12 cellular contexts compared by ENCODE assay signal in genomic region chr15:84656972-84657371, GRCh38. TPM values are rescaled to one million over a fixed set of nuclear protein-coding genes. Genes with fewer than 3 reads are reported as not detected.
DNase-seq lines count a peak whose midpoint lies in the region; ATAC-seq and TF ChIP-seq lines count a peak whose summit lies in the region.
"Had no signal": no experiment of that assay in that cellular context is flagged by ENCODE, and none has a peak within 500 bp of the region (broad histone marks: within the 10 kb centered on the region; RNA-seq: fewer than 3 reads in every experiment).

No MANE protein-coding gene starts in this region.

- no peak overlapping the region for H3K27ac ChIP-seq in CD8-positive, alpha-beta T cell (ENCODE audit: low read depth, low read length)
- H3K27ac ChIP-seq in IMR-90 (ENCODE audit: insufficient read depth, low read length) (no peak overlapping the region), mammary epithelial cell (ENCODE audit: insufficient read depth, low read depth, low read length) (no peak overlapping the region), neural progenitor cell (no peak overlapping the region)
- H3K27ac ChIP-seq: colonic mucosa had no signal

- no peak for TF ChIP-seq RAD21 in IMR-90 (IDR thresholded peaks at IDR 0.05; ENCODE audit: low read length)

- peaks cover 9% of the 10 kb centered on the region for H3K36me3 Mint-ChIP-seq in CD8-positive, alpha-beta T cell
- H3K36me3 Mint-ChIP-seq in neural progenitor cell: peaks cover 5% of the 10 kb centered on the region

- peak overlapping the region; percentile 27 for H3K27ac Mint-ChIP-seq in CD8-positive, alpha-beta T cell
- H3K27ac Mint-ChIP-seq in neural progenitor cell: no peak overlapping the region

- H3K56ac ChIP-seq in IMR-90 (ENCODE audit: extremely low read depth, insufficient read depth, low read length): no peak overlapping the region

- peaks cover 14 to 38% of the 10 kb centered on the region in 2 experiments for H3K79me1 ChIP-seq in IMR-90 (ENCODE audit: low read depth in 1 of 2, low read length in 2 of 2)

- peaks cover 13% of the 10 kb centered on the region for H3K9me1 ChIP-seq in IMR-90 (ENCODE audit: insufficient read depth, low read length)

- no peak overlapping the region for H2BK5ac ChIP-seq in IMR-90 (ENCODE audit: low read depth, low read length, poor library complexity, severe bottlenecking)

- H3K27me3 ChIP-seq in CD8-positive, alpha-beta T cell (ENCODE audit: insufficient read depth, low read length): no peaks in the 10 kb centered on the region
- H3K27me3 ChIP-seq in IMR-90 (ENCODE audit: control insufficient read depth, insufficient read depth, low read length) (no peaks in the 10 kb centered on the region), mammary epithelial cell (ENCODE audit: insufficient read depth, low read length) (no peaks in the 10 kb centered on the region), neural progenitor cell (peaks cover 20% of the 10 kb centered on the region)
- H3K27me3 ChIP-seq: colonic mucosa, ovary had no signal

- no peaks in the 10 kb centered on the region for H3K9me3 Mint-ChIP-seq in CD8-positive, alpha-beta T cell
- no peaks in the 10 kb centered on the region for H3K9me3 Mint-ChIP-seq in neural progenitor cell

- no peak overlapping the region for H2BK15ac ChIP-seq in IMR-90 (ENCODE audit: low read depth, low read length)

- peaks cover 36% of the 10 kb centered on the region for H3K4me1 ChIP-seq in CD8-positive, alpha-beta T cell (ENCODE audit: insufficient read depth, low read length)
- H3K4me1 ChIP-seq in IMR-90 (ENCODE audit: control insufficient read depth, insufficient read depth, low read length): peaks cover 9% of the 10 kb centered on the region
- H3K4me1 ChIP-seq in mammary epithelial cell (ENCODE audit: insufficient read depth, low read length): peaks cover 23% of the 10 kb centered on the region
- H3K4me1 ChIP-seq in neural progenitor cell: peaks cover 16% of the 10 kb centered on the region

- no TSS peak for BruUV-seq in IMR-90 (replicated peaks; lab: Mats Ljungman, UMichigan)
- BruUV-seq in mammary epithelial cell (replicated peaks; lab: Mats Ljungman, UMichigan): no TSS peak

- H3K9ac ChIP-seq in IMR-90 (ENCODE audit: low read depth, low read length): no peak overlapping the region
- H3K9ac ChIP-seq in mammary epithelial cell (ENCODE audit: insufficient read depth, low read length): no peak overlapping the region
- no peak overlapping the region for H3K9ac ChIP-seq in neural progenitor cell

- no peak overlapping the region for H2BK120ac ChIP-seq in IMR-90 (ENCODE audit: low read depth, low read length)

- dilution Hi-C loops in IMR-90 (cut with HindIII; ENCODE audit: low sequenced_read_pairs, unreplicated experiment) (no loop called here), mammary epithelial cell (cut with HindIII; ENCODE audit: low sequenced_read_pairs) (no loop called here)

- POLR2A ChIA-PET in CD8-positive, alpha-beta T cell (lab: Charles Lee): interaction anchor here (2.2 kb wide), 1 partner anchor 59 kb away, joined by 10 read pairs; the partner anchor contains the start of gene SEC11A
- POLR2A ChIA-PET in IMR-90 (lab: Charles Lee; ENCODE audit: unreplicated experiment): no interaction called here

- H2BK20ac ChIP-seq in IMR-90 (ENCODE audit: low read depth, low read length): no peak overlapping the region

- H3K4ac ChIP-seq in IMR-90 (ENCODE audit: low read depth, low read length): no peak overlapping the region

- no peak overlapping the region for H3K14ac ChIP-seq in IMR-90 (replicated peaks; ENCODE audit: low read depth, low read length)

- H3K4me3 Mint-ChIP-seq in CD8-positive, alpha-beta T cell: peak overlapping the region; percentile 77
- H3K4me3 Mint-ChIP-seq in neural progenitor cell: peak overlapping the region; percentile 81

- TF ChIP-seq CTCF in CD8-positive, alpha-beta T cell (IDR thresholded peaks at IDR 0.05): no peak
- TF ChIP-seq CTCF in IMR-90 (conservative IDR thresholded peaks at IDR 0.05; ENCODE audit: low read depth, low read length) (no peak), mammary epithelial cell (conservative IDR thresholded peaks at IDR 0.05 in 1 of 2, IDR thresholded peaks at IDR 0.05 in 1 of 2; ENCODE audit: extremely low read depth in 1 of 2, insufficient read depth in 1 of 2, low read depth in 1 of 2, low read length in 2 of 2) (no peak), neural progenitor cell (IDR thresholded peaks at IDR 0.05) (no peak)

- no peak overlapping the region for H3K18ac ChIP-seq in IMR-90 (ENCODE audit: low read depth, low read length)

- H3K23ac ChIP-seq in IMR-90 (ENCODE audit: low read depth, low read length): peak overlapping the region; percentile 31; the same call in 1 of the 2 replicates

- peak overlapping the region; percentile 82 for H2AK9ac ChIP-seq in IMR-90 (replicated peaks; ENCODE audit: low read depth, low read length, poor library complexity)

- peaks cover 20% of the 10 kb centered on the region for H3K79me2 ChIP-seq in mammary epithelial cell (ENCODE audit: insufficient read depth, low read length)
- H3K79me2 ChIP-seq in neural progenitor cell (ENCODE audit: low read depth): peaks cover 20% of the 10 kb centered on the region

- H4K91ac ChIP-seq in IMR-90 (ENCODE audit: insufficient read depth, low read depth, low read length): no peak overlapping the region; the same call in 1 of the 2 replicates

- H3K4me2 ChIP-seq in IMR-90 (ENCODE audit: low read depth, low read length): no peak overlapping the region
- H3K4me2 ChIP-seq in mammary epithelial cell (ENCODE audit: insufficient read depth, low read depth, low read length): peak overlapping the region; percentile 92
- no peak overlapping the region for H3K4me2 ChIP-seq in neural progenitor cell

- H3K27me3 Mint-ChIP-seq in CD8-positive, alpha-beta T cell (ENCODE audit: low read depth): no peaks in the 10 kb centered on the region
- H3K27me3 Mint-ChIP-seq in neural progenitor cell (ENCODE audit: insufficient read depth, low read depth): peaks cover 2% of the 10 kb centered on the region

- no peak overlapping the region for H2AK5ac ChIP-seq in IMR-90 (ENCODE audit: low read depth, low read length)

- H4K5ac ChIP-seq in IMR-90 (ENCODE audit: low read depth, low read length): no peak overlapping the region

- DNase-seq in CD8-positive, alpha-beta T cell: no peak
- no peak for DNase-seq in IMR-90
- no peak for DNase-seq in mammary epithelial cell
- no peak for DNase-seq in neural progenitor cell (ENCODE audit: low spot score)
- DNase-seq in NCI-H1694 treated with DMSO at 0.1 percent for 48 hours (lab: John Stamatoyannopoulos, UW): no peak
- no peak for DNase-seq in NCI-H1436 (lab: John Stamatoyannopoulos, UW)
- DNase-seq: activated gamma-delta T cell, colonic mucosa, DMS153, kidney glomerular epithelial cell, ovary had no signal

- CTCF ChIA-PET in CD8-positive, alpha-beta T cell (lab: Charles Lee): interaction anchor here (1.0 to 4.3 kb wide), 8 partner anchors 9 to 164 kb away, joined by 4 to 26 read pairs (median 5); partner anchors contain the start of genes SEC11A, ZNF592 and ZSCAN2
- CTCF ChIA-PET in IMR-90 (lab: Yijun Ruan, JAX) (no interaction called here), mammary epithelial cell (lab: Charles Lee; ENCODE audit: low non-redundant PET) (no interaction called here)

- intact Hi-C loops in CD8-positive, alpha-beta T cell (cut with DNase I, micrococcal nuclease): no loop called here
- intact Hi-C loops in IMR-90 (cut with micrococcal nuclease): loop anchor here (5.0 kb wide), 2 partner anchors 70 to 385 kb away; no protein-coding TSS in a partner anchor
- intact Hi-C loops in mammary epithelial cell (cut with micrococcal nuclease): no loop called here

- H4K20me1 ChIP-seq in IMR-90 (ENCODE audit: insufficient read depth, low read length) (no peaks in the 10 kb centered on the region), mammary epithelial cell (ENCODE audit: insufficient read depth, low read length) (no peaks in the 10 kb centered on the region), neural progenitor cell (ENCODE audit: low read depth) (peaks cover 7% of the 10 kb centered on the region)

- H3K4me1 Mint-ChIP-seq in CD8-positive, alpha-beta T cell (ENCODE audit: low read depth): peaks cover 39% of the 10 kb centered on the region
- H3K4me1 Mint-ChIP-seq in neural progenitor cell: peaks cover 38% of the 10 kb centered on the region

- no peak for TF ChIP-seq POLR2A in IMR-90 (IDR thresholded peaks at IDR 0.05; ENCODE audit: low read depth, low read length)

- H3K4me3 ChIP-seq in CD8-positive, alpha-beta T cell (ENCODE audit: low read depth, low read length): no peak overlapping the region
- H3K4me3 ChIP-seq in IMR-90 (ENCODE audit: insufficient read depth, low read depth, low read length): no peak overlapping the region
- H3K4me3 ChIP-seq in mammary epithelial cell (replicated peaks in 1 of 3; ENCODE audit: insufficient read depth in 1 of 3, low read depth in 2 of 3, low read length in 3 of 3): no peak overlapping the region
- no peak overlapping the region for H3K4me3 ChIP-seq in neural progenitor cell

- no CpG with 5 or more reads among the region's 7 CpGs for WGBS in IMR-90 (ENCODE audit: extremely low coverage in 2 of 2, insufficient read length in 1 of 2), 2 experiments
- WGBS in mammary epithelial cell (ENCODE audit: low coverage, missing lambda C conversion rate): 96% methylated on average over 7 of the region's 7 CpGs

- no peak overlapping the region for H4K8ac ChIP-seq in IMR-90 (ENCODE audit: low read depth in 2 of 2, low read length in 2 of 2)

- no peak for ATAC-seq in CD8-positive, alpha-beta T cell
- ATAC-seq in IMR-90 (ENCODE audit: low read depth): no peak
- ATAC-seq in HG02938 (IDR thresholded peaks at IDR 0.05; ENCODE audit: unreplicated experiment): no peak

- H3K36me3 ChIP-seq in CD8-positive, alpha-beta T cell (ENCODE audit: insufficient read depth, low read length): no peaks in the 10 kb centered on the region
- H3K36me3 ChIP-seq in IMR-90 (ENCODE audit: control insufficient read depth, insufficient read depth, low read length): no peaks in the 10 kb centered on the region
- H3K36me3 ChIP-seq in mammary epithelial cell (ENCODE audit: insufficient read depth, low read length): no peaks in the 10 kb centered on the region
- H3K36me3 ChIP-seq in neural progenitor cell: no peaks in the 10 kb centered on the region
- H3K36me3 ChIP-seq: colonic mucosa, ovary had no signal

- H3F3A ChIP-seq in neural progenitor cell (ENCODE audit: low read depth): peaks cover 51% of the 10 kb centered on the region

- no peaks in the 10 kb centered on the region for H3K9me3 ChIP-seq in CD8-positive, alpha-beta T cell (ENCODE audit: low read length)
- no peaks in the 10 kb centered on the region for H3K9me3 ChIP-seq in IMR-90 (ENCODE audit: control insufficient read depth, insufficient read depth, low read length)
- no peaks in the 10 kb centered on the region for H3K9me3 ChIP-seq in mammary epithelial cell (replicated peaks; ENCODE audit: insufficient read depth, low read length)
- H3K9me3 ChIP-seq in neural progenitor cell (ENCODE audit: low read depth): no peaks in the 10 kb centered on the region
- H3K9me3 ChIP-seq: colonic mucosa, ovary had no signal

- H2AFZ ChIP-seq in IMR-90 (replicated peaks; ENCODE audit: low read length, poor library complexity) (no peak overlapping the region), mammary epithelial cell (ENCODE audit: low read depth, low read length) (no peak overlapping the region), neural progenitor cell (replicated peaks) (no peak overlapping the region)

- in situ Hi-C loops in IMR-90 (cut with MboI; ENCODE audit: low sequenced_read_pairs) (no loop called here), mammary epithelial cell (cut with MboI; ENCODE audit: low sequenced_read_pairs in 2 of 2) (loop anchor here in 1 of 2 donors (10.0 kb wide), 2 partner anchors 88 to 268 kb away; partner anchors contain the start of gene ZNF592)

RNA-seq across cellular contexts. Expression of gene NMB, which starts 1.0 kb away (rescaled TPM):
- 1 to 10 TPM; 1.8 to 2.0 TPM for total RNA-seq in CD8-positive, alpha-beta T cell
- total RNA-seq in IMR-90 (2012; rRNA removed): 1.3 and 1.4 TPM in 2 replicates
- polyA plus RNA-seq in IMR-90 (2012; rRNA removed): 3.8 and 5.1 TPM in 2 replicates
- 1.8 and 5.9 TPM in 2 replicates for polyA plus RNA-seq in IMR-90 (2012; cell fraction: cytosol; rRNA removed)
- polyA plus RNA-seq in IMR-90 (2012; cell fraction: nucleus; rRNA removed; ENCODE audit: low replicate concordance): 1.3 and 2.6 TPM in 2 replicates
- total RNA-seq in mammary epithelial cell: 1 to 10 TPM; 1.0 to 3.7 TPM
- polyA plus RNA-seq in mammary epithelial cell: 4.0 TPM
- not detected for polyA minus RNA-seq in mammary epithelial cell
- total RNA-seq in neural progenitor cell (ENCODE audit: low replicate concordance): 0.24 and 3.7 TPM in 2 replicates

RNA-seq across cellular contexts. Expression of gene WDR73, which starts 2.9 kb away (rescaled TPM):
- 10 to 100 TPM; 21.1 to 22.3 TPM for total RNA-seq in CD8-positive, alpha-beta T cell
- 18.6 and 25.5 TPM in 2 replicates for total RNA-seq in IMR-90 (2012; rRNA removed)
- polyA plus RNA-seq in IMR-90 (2012; rRNA removed): 18.8 and 21.5 TPM in 2 replicates
- polyA plus RNA-seq in IMR-90 (2012; cell fraction: cytosol; rRNA removed): 10.0 and 14.8 TPM in 2 replicates
- 56.1 and 58.7 TPM in 2 replicates for polyA plus RNA-seq in IMR-90 (2012; cell fraction: nucleus; rRNA removed; ENCODE audit: low replicate concordance)
- 10 to 100 TPM; 23.0 to 28.1 TPM for total RNA-seq in mammary epithelial cell
- polyA plus RNA-seq in mammary epithelial cell: 20.7 TPM
- polyA minus RNA-seq in mammary epithelial cell: 13.7 TPM
- total RNA-seq in neural progenitor cell (ENCODE audit: low replicate concordance): 37.4 and 46.8 TPM in 2 replicates

RNA-seq across cellular contexts. Expression of gene ZSCAN2, which starts 56.2 kb away (rescaled TPM):
- 1 to 10 TPM; 2.7 to 4.4 TPM for total RNA-seq in CD8-positive, alpha-beta T cell
- 15.0 and 18.3 TPM in 2 replicates for total RNA-seq in IMR-90 (2012; rRNA removed)
- polyA plus RNA-seq in IMR-90 (2012; rRNA removed): 10.4 and 11.1 TPM in 2 replicates
- 11.1 and 12.0 TPM in 2 replicates for polyA plus RNA-seq in IMR-90 (2012; cell fraction: cytosol; rRNA removed)
- 6.0 and 6.9 TPM in 2 replicates for polyA plus RNA-seq in IMR-90 (2012; cell fraction: nucleus; rRNA removed; ENCODE audit: low replicate concordance)
- total RNA-seq in mammary epithelial cell: 1 to 10 TPM; 5.0 to 6.3 TPM
- polyA plus RNA-seq in mammary epithelial cell: 4.2 TPM
- 4.0 TPM for polyA minus RNA-seq in mammary epithelial cell
- 6.7 and 14.2 TPM in 2 replicates for total RNA-seq in neural progenitor cell (ENCODE audit: low replicate concordance)

RNA-seq across cellular contexts. Expression of gene SEC11A, which starts 59.0 kb away (rescaled TPM):
- 10 to 100 TPM; 36.4 to 38.5 TPM for total RNA-seq in CD8-positive, alpha-beta T cell
- 62.4 and 233 TPM in 2 replicates for total RNA-seq in IMR-90 (2012; rRNA removed)
- 91.8 and 108 TPM in 2 replicates for polyA plus RNA-seq in IMR-90 (2012; rRNA removed)
- polyA plus RNA-seq in IMR-90 (2012; cell fraction: cytosol; rRNA removed): 25.8 and 29.3 TPM in 2 replicates
- 9.2 and 24.9 TPM in 2 replicates for polyA plus RNA-seq in IMR-90 (2012; cell fraction: nucleus; rRNA removed; ENCODE audit: low replicate concordance)
- 100 to 1,000 TPM; 130 to 146 TPM for total RNA-seq in mammary epithelial cell
- 107 TPM for polyA plus RNA-seq in mammary epithelial cell
- 39.0 TPM for polyA minus RNA-seq in mammary epithelial cell
- total RNA-seq in neural progenitor cell (ENCODE audit: low replicate concordance): 402 and 589 TPM in 2 replicates
